Comparison of ENCODE assay signal across 14 cellular contexts in genomic region chr6:163347021-163347446, GRCh38.
A peak's percentile ranks its signal among the peaks of the same experiment; 100 is the strongest.
DNase-seq lines count a peak whose midpoint lies in the region; ATAC-seq, FAIRE-seq and TF ChIP-seq lines count a peak whose summit lies in the region.
"Had no signal": no experiment of that assay in that cellular context is flagged by ENCODE, and none has a peak within 500 bp of the region (broad histone marks: within the 10 kb centered on the region; RNA-seq: fewer than 3 reads in every experiment).

No MANE protein-coding gene starts in this region.

- 61 to 76% (median 67%) methylated on average over 12 of the region's 12 CpGs for WGBS in heart left ventricle, 4 donors

- DNase-seq in HCT116 (ENCODE audit: low read depth, low spot score) (no peak), heart left ventricle (peak in 1 of 5 donors; percentile 42), DMS153 treated with DMSO at 0.1 percent for 48 hours (lab: John Stamatoyannopoulos, UW; ENCODE audit: unreplicated experiment) (no peak), H54 (ENCODE audit: insufficient read length, low spot score) (no peak), Kasumi-1 (lab: John Stamatoyannopoulos, UW) (no peak)
- DNase-seq: activated CD4-positive, alpha-beta T cell treated with anti-CD3 and anti-CD28 coated beads for 4 hours; endodermal cell; NCI-H1105 treated with DMSO at 0.1 percent for 48 hours; PC-9; T-helper 17 cell had no signal

- TF ChIP-seq POLR2A in HCT116 (IDR thresholded peaks at IDR 0.05; ENCODE audit: borderline replicate concordance, extremely low read depth, insufficient read depth, insufficient read length) (no peak), heart left ventricle (IDR thresholded peaks at IDR 0.05) (no peak), H54 (IDR thresholded peaks at IDR 0.05; ENCODE audit: low read depth, low read length) (no peak)

- H3K27ac ChIP-seq in HCT116 (ENCODE audit: low read depth, low read length) (no peak overlapping the region), angular gyrus (ENCODE audit: low read depth, low read length) (peak overlapping the region; percentile 95), heart left ventricle (peak overlapping the region in 6 of 12 donors; percentile 30 to 71 (median 64)), rectal smooth muscle tissue (ENCODE audit: low read depth, low read length) (peak overlapping the region; percentile 21)
- H3K27ac ChIP-seq: PC-9 had no signal

- H3K4me3 ChIP-seq in HCT116 (replicated peaks in 1 of 2; ENCODE audit: low read depth in 1 of 2, low read length in 2 of 2) (no peak overlapping the region), heart left ventricle (peak overlapping the region in 1 of 12 donors; percentile 28), rectal smooth muscle tissue (ENCODE audit: low read length) (no peak overlapping the region)
- H3K4me3 ChIP-seq: PC-9 had no signal

- H3K4me2 ChIP-seq in HCT116 (ENCODE audit: low read length), result peak overlapping the region; percentile 48
- H3K4me2 ChIP-seq: PC-9 had no signal

- peaks cover 0 to 12% of the 10 kb centered on the region in 2 experiments; a peak in 2 of 4 replicates for H3K4me1 ChIP-seq in HCT116 (ENCODE audit: control insufficient read depth in 1 of 2, insufficient read depth in 2 of 2, low read length in 2 of 2)
- H3K4me1 ChIP-seq in heart left ventricle, result peaks cover 0 to 35% (median 18%) of the 10 kb centered on the region in 12 donors
- H3K4me1 ChIP-seq in rectal smooth muscle tissue (ENCODE audit: control insufficient read depth, insufficient read depth, low read length), result no peaks in the 10 kb centered on the region

- RAD21 ChIA-PET in HCT116 (lab: Charles Lee; ENCODE audit: low non-redundant PET in 1 of 2, low total read pairs in 2 of 2, uncharacterized antibody in 2 of 2, unreplicated experiment in 2 of 2), result no interaction called here

- H3K36me3 ChIP-seq in HCT116 (ENCODE audit: control insufficient read depth in 1 of 2, insufficient read depth in 2 of 2, low read length in 2 of 2) (no peaks in the 10 kb centered on the region), heart left ventricle (no peaks in the 10 kb centered on the region), rectal smooth muscle tissue (ENCODE audit: control insufficient read depth, insufficient read depth, low read length) (no peaks in the 10 kb centered on the region)

- ATAC-seq in HCT116 (peak; percentile 67), heart left ventricle (peak in 3 of 4 donors; percentile 26 to 44 (median 33)), HG03108 (IDR thresholded peaks at IDR 0.05; ENCODE audit: unreplicated experiment) (no peak)
- ATAC-seq: T-helper 17 cell had no signal

- no peaks in the 10 kb centered on the region for H3K79me2 ChIP-seq in HCT116 (ENCODE audit: insufficient read depth, low read length)

- intact Hi-C loops in HCT116 (cut with micrococcal nuclease) (no loop called here), heart left ventricle (cut with DNase I) (loop anchor here in 1 of 10 donors (10.0 kb wide), 1 partner anchor 48 kb away; no protein-coding TSS in a partner anchor)

- CTCF ChIA-PET in HCT116 (lab: Charles Lee), result no interaction called here

- no peaks in the 10 kb centered on the region for H3K9me2 ChIP-seq in HCT116 (ENCODE audit: insufficient read depth)

- no TSS peak for BruUV-seq in HCT116 (replicated peaks; lab: Mats Ljungman, UMichigan)

- TF ChIP-seq RAD21 in HCT116 (IDR thresholded peaks at IDR 0.05; ENCODE audit: low read depth), result no peak

- no peak overlapping the region for H2AFZ ChIP-seq in HCT116 (ENCODE audit: low read depth, low read length, poor library complexity, severe bottlenecking)
- H2AFZ ChIP-seq: PC-9 had no signal

- no peak for FAIRE-seq in H54 (lab: Jason Lieb, UNC)
- FAIRE-seq: HTR-8/SVneo had no signal

- POLR2A ChIA-PET in HCT116 (lab: Charles Lee), result no interaction called here

- H3K27me3 ChIP-seq in HCT116 (ENCODE audit: insufficient read depth, low read length) (no peaks in the 10 kb centered on the region), heart left ventricle (no peaks in the 10 kb centered on the region), rectal smooth muscle tissue (ENCODE audit: control insufficient read depth, insufficient read depth, low read length) (no peaks in the 10 kb centered on the region)

- TF ChIP-seq CTCF in HCT116 (IDR thresholded peaks at IDR 0.05 in 2 of 3, conservative IDR thresholded peaks at IDR 0.05 in 1 of 3; ENCODE audit: borderline replicate concordance in 1 of 3, insufficient read depth in 1 of 3, low read depth in 2 of 3, low read length in 2 of 3) (no peak), heart left ventricle (IDR thresholded peaks at IDR 0.05) (no peak)

- H4K20me1 ChIP-seq in HCT116 (ENCODE audit: insufficient read depth), result no peaks in the 10 kb centered on the region

- H3K9me3 ChIP-seq in HCT116 (ENCODE audit: control insufficient read depth in 1 of 2, insufficient read depth in 1 of 2, low read depth in 1 of 2, low read length in 2 of 2) (no peaks in the 10 kb centered on the region), heart left ventricle (no peaks in the 10 kb centered on the region)

- H3K9ac ChIP-seq in HCT116 (ENCODE audit: low read length) (no peak overlapping the region), rectal smooth muscle tissue (ENCODE audit: low read length) (no peak overlapping the region)

TF ChIP-seq in HCT116, 20 proteins besides CTCF, POLR2A, EP300 and RAD21:
- TF ChIP-seq CBX3 (IDR thresholded peaks at IDR 0.05; ENCODE audit: low read depth) (no peak), SIN3A (IDR thresholded peaks at IDR 0.05; ENCODE audit: low read depth) (no peak), SRF (IDR thresholded peaks at IDR 0.05; ENCODE audit: low read depth) (no peak), EZH2 (IDR thresholded peaks at IDR 0.05) (no peak), FOSL1 (IDR thresholded peaks at IDR 0.05; ENCODE audit: low read depth) (no peak), ZFX (IDR thresholded peaks at IDR 0.05) (no peak), SP1 (IDR thresholded peaks at IDR 0.05; ENCODE audit: low read depth) (no peak)
